In the genomic region with DNA sequence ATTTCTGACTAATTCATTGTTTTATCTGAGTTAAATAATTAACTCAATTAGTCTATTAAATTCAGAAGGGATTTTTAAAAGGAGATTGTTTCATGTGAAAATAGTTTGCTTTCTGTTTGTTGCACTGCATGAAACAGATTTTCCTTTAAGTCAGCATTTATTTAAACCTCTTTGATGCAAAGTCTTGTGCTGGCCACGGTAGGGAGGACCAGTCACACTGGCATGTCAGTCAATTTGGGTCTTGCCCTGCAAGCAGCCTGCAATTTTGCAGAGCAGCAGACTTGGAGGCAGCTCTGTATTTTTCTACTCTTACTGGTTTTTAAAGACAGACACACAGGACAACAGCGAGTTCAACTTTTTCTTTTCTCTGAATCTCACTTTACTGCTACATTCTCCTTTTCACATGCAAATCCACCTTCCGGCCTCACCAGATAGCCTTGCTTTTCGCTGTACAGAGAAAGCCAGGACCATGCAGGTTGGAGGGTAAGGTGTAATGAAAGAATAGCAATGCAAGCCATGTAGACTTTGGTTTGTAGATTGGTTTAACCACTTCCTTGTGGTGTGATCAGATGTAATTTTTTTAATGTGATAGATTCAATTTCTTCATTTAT, we compare ENCODE assay signal across 29 cellular contexts.
"Had no signal": no experiment of that assay in that cellular context is flagged by ENCODE, and none has a peak within 500 bp of the region (broad histone marks: within the 10 kb centered on the region; RNA-seq: fewer than 3 reads in every experiment).

No MANE protein-coding gene starts in this region.

- H3K36me3 ChIP-seq: ascending aorta, cardiac muscle cell, colonic mucosa, prostate gland, sigmoid colon, thyroid gland, upper lobe of right lung had no signal

- H3K4me1 ChIP-seq: ascending aorta, colonic mucosa, prostate gland, sigmoid colon, thyroid gland, upper lobe of right lung had no signal

- H3K4me3 Mint-ChIP-seq: activated CD4-positive, alpha-beta memory T cell treated with anti-CD3 and anti-CD28 coated beads for 36 hours; activated CD4-positive, alpha-beta T cell treated with anti-CD3 and anti-CD28 coated beads, Interleukin-2, amount 10 ng/mL, durations not matched to agents 24 days and 14 days; activated naive CD4-positive, alpha-beta T cell treated with anti-CD3 and anti-CD28 coated beads for 36 hours; activated naive CD8-positive, alpha-beta T cell treated with anti-CD3 and anti-CD28 coated beads, Interleukin-2, amount 10 ng/mL, durations not matched to agents 7 days and 5 days; activated T-helper 1 cell treated with anti-CD3 and anti-CD28 coated beads, Interleukin-12 subunit alpha, Interleukin-12 subunit beta, Interleukin-2, Interleukin-4 antibody, amounts not matched to agents 30 ng/mL and 10 ng/mL and 1 ng/mL, durations not matched to agents 14 hours and 24 hours and 36 hours; brain; natural killer cell treated with Interleukin-12 subunit alpha and Interleukin-12 subunit beta and Interleukin-15 and Interleukin-18, amount 100 ng/mL, for 72 hours; stimulated activated effector memory CD8-positive, alpha-beta T cell treated with anti-CD3 and anti-CD28 coated beads, Interleukin-12 subunit alpha, Interleukin-12 subunit beta, amount 100 ng/mL, for 72 hours; stimulated activated naive CD8-positive, alpha-beta T cell treated with anti-CD3 and anti-CD28 coated beads, Interleukin-15, Interleukin-2, amounts not matched to agents 100 ng/mL and 50 ng/mL, for 24 hours had no signal

- ATAC-seq: activated CD4-positive, CD25-positive, alpha-beta regulatory T cell treated with anti-CD3 and anti-CD28 coated beads, Interleukin-2, amount 50 U/mL, for 24 hours; left cardiac atrium; left ventricle myocardium superior; mucosa of descending colon; natural killer cell treated with Interleukin-12 subunit alpha and Interleukin-12 subunit beta and Interleukin-15 and Interleukin-18, amount 100 ng/mL, for 72 hours; stimulated activated effector memory CD8-positive, alpha-beta T cell treated with anti-CD3 and anti-CD28 coated beads, Interleukin-12 subunit alpha, Interleukin-12 subunit beta, amount 100 ng/mL, for 72 hours; upper lobe of right lung had no signal

- H3K27ac ChIP-seq: ascending aorta, cardiac muscle cell, colonic mucosa, prostate gland, sigmoid colon, thyroid gland, upper lobe of right lung, VCaP had no signal

- H3K4me3 ChIP-seq: ascending aorta, cardiac muscle cell, colonic mucosa, mucosa of descending colon, prostate gland, sigmoid colon, thyroid gland, upper lobe of right lung had no signal

- H3K27me3 ChIP-seq: ascending aorta, cardiac muscle cell, colonic mucosa, sigmoid colon, thyroid gland, upper lobe of right lung had no signal

- H3K9me3 Mint-ChIP-seq: activated CD4-positive, alpha-beta memory T cell treated with anti-CD3 and anti-CD28 coated beads for 36 hours; activated naive CD4-positive, alpha-beta T cell treated with anti-CD3 and anti-CD28 coated beads for 36 hours; activated naive CD8-positive, alpha-beta T cell treated with anti-CD3 and anti-CD28 coated beads, Interleukin-2, amount 10 ng/mL, durations not matched to agents 7 days and 5 days; activated T-helper 1 cell treated with anti-CD3 and anti-CD28 coated beads, Interleukin-12 subunit alpha, Interleukin-12 subunit beta, Interleukin-2, Interleukin-4 antibody, amounts not matched to agents 30 ng/mL and 10 ng/mL and 1 ng/mL, durations not matched to agents 14 hours and 24 hours and 36 hours; brain; natural killer cell treated with Interleukin-12 subunit alpha and Interleukin-12 subunit beta and Interleukin-15 and Interleukin-18, amount 100 ng/mL, for 72 hours; stimulated activated effector memory CD8-positive, alpha-beta T cell treated with anti-CD3 and anti-CD28 coated beads, Interleukin-12 subunit alpha, Interleukin-12 subunit beta, amount 100 ng/mL, for 72 hours; stimulated activated naive CD8-positive, alpha-beta T cell treated with anti-CD3 and anti-CD28 coated beads, Interleukin-15, Interleukin-2, amounts not matched to agents 100 ng/mL and 50 ng/mL, for 24 hours had no signal

- H3K4me1 Mint-ChIP-seq: activated CD4-positive, alpha-beta T cell treated with anti-CD3 and anti-CD28 coated beads, Interleukin-2, amount 10 ng/mL, durations not matched to agents 24 days and 14 days; activated naive CD8-positive, alpha-beta T cell treated with anti-CD3 and anti-CD28 coated beads, Interleukin-2, amount 10 ng/mL, durations not matched to agents 7 days and 5 days; stimulated activated effector memory CD8-positive, alpha-beta T cell treated with anti-CD3 and anti-CD28 coated beads, Interleukin-12 subunit alpha, Interleukin-12 subunit beta, amount 100 ng/mL, for 72 hours had no signal

- H3K36me3 Mint-ChIP-seq: activated CD4-positive, alpha-beta memory T cell treated with anti-CD3 and anti-CD28 coated beads for 36 hours; activated naive CD8-positive, alpha-beta T cell treated with anti-CD3 and anti-CD28 coated beads, Interleukin-2, amount 10 ng/mL, durations not matched to agents 7 days and 5 days; brain; natural killer cell treated with Interleukin-12 subunit alpha and Interleukin-12 subunit beta and Interleukin-15 and Interleukin-18, amount 100 ng/mL, for 72 hours; stimulated activated effector memory CD8-positive, alpha-beta T cell treated with anti-CD3 and anti-CD28 coated beads, Interleukin-12 subunit alpha, Interleukin-12 subunit beta, amount 100 ng/mL, for 72 hours had no signal

- DNase-seq: activated CD4-positive, alpha-beta memory T cell treated with anti-CD3 and anti-CD28 coated beads for 36 hours; activated CD4-positive, alpha-beta T cell treated with anti-CD3 and anti-CD28 coated beads, Interleukin-2, amount 10 ng/mL, durations not matched to agents 24 days and 14 days; activated CD8-positive, alpha-beta memory T cell treated with anti-CD3 and anti-CD28 coated beads, Interleukin-2, amount 50 U/mL, for 4 hours; activated effector memory CD4-positive, alpha-beta T cell treated with anti-CD3 and anti-CD28 coated beads, Interleukin-2, amount 50 U/mL, for 16 hours; activated naive CD4-positive, alpha-beta T cell treated with anti-CD3 and anti-CD28 coated beads for 36 hours; activated naive CD8-positive, alpha-beta T cell treated with anti-CD3 and anti-CD28 coated beads, Interleukin-2, amount 10 ng/mL, durations not matched to agents 7 days and 5 days; activated T-cell treated with anti-CD3 and anti-CD28 coated beads, Interleukin-2, amount 50 U/mL, for 1 hour; cerebellar nuclear complex; colonic mucosa; effector CD8-positive, alpha-beta T cell; left cardiac atrium; left ventricle myocardium superior; mucosa of descending colon; retina; sigmoid colon; small intestine; stimulated activated CD4-positive, alpha-beta T cell treated with anti-CD3 and anti-CD28 coated beads, Interleukin-4, amount 100 ng/mL, for 24 hours; thyroid gland; upper lobe of right lung had no signal

- H3K27ac Mint-ChIP-seq: activated CD4-positive, alpha-beta memory T cell treated with anti-CD3 and anti-CD28 coated beads for 36 hours; activated CD4-positive, alpha-beta T cell treated with anti-CD3 and anti-CD28 coated beads, Interleukin-2, amount 10 ng/mL, durations not matched to agents 24 days and 14 days; activated naive CD4-positive, alpha-beta T cell treated with anti-CD3 and anti-CD28 coated beads for 36 hours; activated naive CD8-positive, alpha-beta T cell treated with anti-CD3 and anti-CD28 coated beads, Interleukin-2, amount 10 ng/mL, durations not matched to agents 7 days and 5 days; activated T-helper 1 cell treated with anti-CD3 and anti-CD28 coated beads, Interleukin-12 subunit alpha, Interleukin-12 subunit beta, Interleukin-2, Interleukin-4 antibody, amounts not matched to agents 30 ng/mL and 10 ng/mL and 1 ng/mL, durations not matched to agents 14 hours and 24 hours and 36 hours; natural killer cell treated with Interleukin-12 subunit alpha and Interleukin-12 subunit beta and Interleukin-15 and Interleukin-18, amount 100 ng/mL, for 72 hours; stimulated activated effector memory CD8-positive, alpha-beta T cell treated with anti-CD3 and anti-CD28 coated beads, Interleukin-12 subunit alpha, Interleukin-12 subunit beta, amount 100 ng/mL, for 72 hours; stimulated activated naive CD8-positive, alpha-beta T cell treated with anti-CD3 and anti-CD28 coated beads, Interleukin-15, Interleukin-2, amounts not matched to agents 100 ng/mL and 50 ng/mL, for 24 hours had no signal

- H3K9me3 ChIP-seq: ascending aorta, colonic mucosa, mucosa of descending colon, prostate gland, sigmoid colon, thyroid gland, upper lobe of right lung had no signal

- H3K27me3 Mint-ChIP-seq: activated CD4-positive, alpha-beta memory T cell treated with anti-CD3 and anti-CD28 coated beads for 36 hours; activated CD4-positive, alpha-beta T cell treated with anti-CD3 and anti-CD28 coated beads, Interleukin-2, amount 10 ng/mL, durations not matched to agents 24 days and 14 days; activated naive CD8-positive, alpha-beta T cell treated with anti-CD3 and anti-CD28 coated beads, Interleukin-2, amount 10 ng/mL, durations not matched to agents 7 days and 5 days; brain; natural killer cell treated with Interleukin-12 subunit alpha and Interleukin-12 subunit beta and Interleukin-15 and Interleukin-18, amount 100 ng/mL, for 72 hours; stimulated activated naive CD8-positive, alpha-beta T cell treated with anti-CD3 and anti-CD28 coated beads, Interleukin-15, Interleukin-2, amounts not matched to agents 100 ng/mL and 50 ng/mL, for 24 hours had no signal
